In genomic region chr18:11177382-11177781, GRCh38 we compare ENCODE assay signal across 17 cellular contexts. TPM values are rescaled to one million over a fixed set of nuclear protein-coding genes. Genes with fewer than 3 reads are reported as not detected.
"Had no signal": no experiment of that assay in that cellular context is flagged by ENCODE, and none has a peak within 500 bp of the region (broad histone marks: within the 10 kb centered on the region; RNA-seq: fewer than 3 reads in every experiment).

No MANE protein-coding gene starts in this region.

- H3K4me1 Mint-ChIP-seq: activated B cell treated with CpG ODN at 0.5 μM for 24 hours; activated CD4-positive, alpha-beta T cell treated with anti-CD3 and anti-CD28 coated beads, Interleukin-2, amount 10 ng/mL, durations not matched to agents 7 days and 5 days; activated naive CD4-positive, alpha-beta T cell treated with anti-CD3 and anti-CD28 coated beads, Interleukin-2, amount 10 ng/mL, durations not matched to agents 7 days and 5 days; neural progenitor cell had no signal

- H2AFZ ChIP-seq: hepatocyte, neural progenitor cell had no signal

- H3K4me3 Mint-ChIP-seq: activated B cell treated with CpG ODN at 0.5 μM for 24 hours; activated CD4-positive, alpha-beta T cell treated with anti-CD3 and anti-CD28 coated beads, Interleukin-2, amount 10 ng/mL, durations not matched to agents 7 days and 5 days; activated naive CD4-positive, alpha-beta T cell treated with anti-CD3 and anti-CD28 coated beads, Interleukin-2, amount 10 ng/mL, durations not matched to agents 7 days and 5 days; neural progenitor cell had no signal

- H3K27ac Mint-ChIP-seq: activated B cell treated with CpG ODN at 0.5 μM for 24 hours; activated CD4-positive, alpha-beta T cell treated with anti-CD3 and anti-CD28 coated beads, Interleukin-2, amount 10 ng/mL, durations not matched to agents 7 days and 5 days; activated naive CD4-positive, alpha-beta T cell treated with anti-CD3 and anti-CD28 coated beads, Interleukin-2, amount 10 ng/mL, durations not matched to agents 7 days and 5 days; activated T-helper 2 cell treated with anti-CD3 and anti-CD28 coated beads, Interferon-gamma antibody, Interleukin-2, Interleukin-4, amounts not matched to agents 10 μg/mL and 5 μg/mL and 100 μg/mL, durations not matched to agents 14 hours and 24 hours and 36 hours had no signal

- H3K36me3 Mint-ChIP-seq: activated naive CD4-positive, alpha-beta T cell treated with anti-CD3 and anti-CD28 coated beads, Interleukin-2, amount 10 ng/mL, durations not matched to agents 7 days and 5 days; neural progenitor cell had no signal

- H3K4me3 ChIP-seq: hepatocyte, neural progenitor cell, skin epidermis, stomach, uterus had no signal

- H3K36me3 ChIP-seq: brain microvascular endothelial cell, neural progenitor cell, stomach, uterus had no signal

- H3K79me2 ChIP-seq: hepatocyte had no signal

- H3K27me3 ChIP-seq: brain microvascular endothelial cell, hepatocyte, neural progenitor cell, stomach, uterus had no signal

- ATAC-seq: left ventricle myocardium superior had no signal

- H3K27me3 Mint-ChIP-seq: activated B cell treated with CpG ODN at 0.5 μM for 24 hours; activated CD4-positive, alpha-beta T cell treated with anti-CD3 and anti-CD28 coated beads, Interleukin-2, amount 10 ng/mL, durations not matched to agents 7 days and 5 days; activated naive CD4-positive, alpha-beta T cell treated with anti-CD3 and anti-CD28 coated beads, Interleukin-2, amount 10 ng/mL, durations not matched to agents 7 days and 5 days had no signal

- H3K27ac ChIP-seq: brain microvascular endothelial cell, hepatocyte, neural progenitor cell, stomach, uterus had no signal

- H3K9me3 ChIP-seq: stomach, uterus had no signal

- FAIRE-seq: kidney, TTC549 had no signal

- H3K4me2 ChIP-seq: hepatocyte, neural progenitor cell had no signal

- H3K9me3 Mint-ChIP-seq: activated B cell treated with CpG ODN at 0.5 μM for 24 hours; activated CD4-positive, alpha-beta T cell treated with anti-CD3 and anti-CD28 coated beads, Interleukin-2, amount 10 ng/mL, durations not matched to agents 7 days and 5 days; activated naive CD4-positive, alpha-beta T cell treated with anti-CD3 and anti-CD28 coated beads, Interleukin-2, amount 10 ng/mL, durations not matched to agents 7 days and 5 days; activated T-helper 2 cell treated with anti-CD3 and anti-CD28 coated beads, Interferon-gamma antibody, Interleukin-2, Interleukin-4, amounts not matched to agents 10 μg/mL and 5 μg/mL and 100 μg/mL, durations not matched to agents 14 hours and 24 hours and 36 hours; neural progenitor cell had no signal

- H3K9ac ChIP-seq: neural progenitor cell had no signal

- H3K4me1 ChIP-seq: neural progenitor cell, uterus had no signal

- DNase-seq: activated B cell treated with CpG ODN at 0.5 μM for 24 hours; activated CD4-positive, alpha-beta T cell treated with anti-CD3 and anti-CD28 coated beads, Interleukin-2, amount 10 ng/mL, durations not matched to agents 7 days and 5 days; activated naive CD4-positive, alpha-beta T cell treated with anti-CD3 and anti-CD28 coated beads, Interleukin-2, amount 10 ng/mL, durations not matched to agents 7 days and 5 days; activated T-cell treated with anti-CD3 and anti-CD28 coated beads for 4 hours; brain microvascular endothelial cell; cerebellar nuclear complex; dermis blood vessel endothelial cell; kidney; left ventricle myocardium superior; stomach; uterus had no signal

RNA-seq across cellular contexts. Expression of gene PIEZO2, which starts 28.0 kb away (rescaled TPM):
- total RNA-seq: activated B cell treated with CpG ODN at 0.5 μM for 24 hours; activated CD4-positive, alpha-beta T cell treated with anti-CD3 and anti-CD28 coated beads, Interleukin-2, amount 10 ng/mL, durations not matched to agents 7 days and 5 days; activated CD8-positive, alpha-beta memory T cell treated with anti-CD3 and anti-CD28 coated beads for 36 hours; activated T-helper 2 cell treated with anti-CD3 and anti-CD28 coated beads, Interferon-gamma antibody, Interleukin-2, Interleukin-4, amounts not matched to agents 10 μg/mL and 5 μg/mL and 100 μg/mL, durations not matched to agents 14 hours and 24 hours and 36 hours had no signal
